11 cellular contexts compared by ENCODE assay signal in genomic region chr16:3579776-3580175, GRCh38. TPM values are rescaled to one million over a fixed set of nuclear protein-coding genes. Genes with fewer than 3 reads are reported as not detected.
DNase-seq lines count a peak whose midpoint lies in the region; ATAC-seq and TF ChIP-seq lines count a peak whose summit lies in the region.
"Had no signal": no experiment of that assay in that cellular context is flagged by ENCODE, and none has a peak within 500 bp of the region (broad histone marks: within the 10 kb centered on the region; RNA-seq: fewer than 3 reads in every experiment).

No MANE protein-coding gene starts in this region.

- H3K27ac Mint-ChIP-seq in activated naive CD4-positive, alpha-beta T cell treated with anti-CD3 and anti-CD28 coated beads, Interleukin-2, amount 50 U/mL, for 24 hours, result peak overlapping the region; percentile 82

- H3K79me2 ChIP-seq in SU-DHL-6 (ENCODE audit: insufficient read depth, low read length), result peaks cover 28% of the 10 kb centered on the region
- no peaks in the 10 kb centered on the region for H3K79me2 ChIP-seq in hepatocyte

- H3K27me3 ChIP-seq in SU-DHL-6 (ENCODE audit: low read length), result no peaks in the 10 kb centered on the region
- no peaks in the 10 kb centered on the region for H3K27me3 ChIP-seq in hepatocyte

- H3K4me2 ChIP-seq in SU-DHL-6 (ENCODE audit: low read depth, low read length, poor library complexity, severe bottlenecking) (peak overlapping the region; percentile 77), hepatocyte (no peak overlapping the region)

- H3K4me1 Mint-ChIP-seq in activated naive CD4-positive, alpha-beta T cell treated with anti-CD3 and anti-CD28 coated beads, Interleukin-2, amount 50 U/mL, for 24 hours, result peaks cover 53% of the 10 kb centered on the region

- peak overlapping the region; percentile 51 for H3K4me3 Mint-ChIP-seq in activated naive CD4-positive, alpha-beta T cell treated with anti-CD3 and anti-CD28 coated beads, Interleukin-2, amount 50 U/mL, for 24 hours

- peaks cover 19% of the 10 kb centered on the region for H3K4me1 ChIP-seq in hepatocyte (ENCODE audit: insufficient read depth)

- no peak for ATAC-seq in GM19395 (IDR thresholded peaks at IDR 0.05; ENCODE audit: unreplicated experiment)
- no peak for ATAC-seq in HG02678 (IDR thresholded peaks at IDR 0.05; ENCODE audit: unreplicated experiment)

- H3K27me3 Mint-ChIP-seq in activated naive CD4-positive, alpha-beta T cell treated with anti-CD3 and anti-CD28 coated beads, Interleukin-2, amount 50 U/mL, for 24 hours, result no peaks in the 10 kb centered on the region

- TF ChIP-seq CTCF in SU-DHL-6 (IDR thresholded peaks at IDR 0.05; ENCODE audit: insufficient read depth, low read length, poor library complexity, severe bottlenecking) (no peak), hepatocyte (IDR thresholded peaks at IDR 0.05; ENCODE audit: poor library complexity) (no peak)

- no peaks in the 10 kb centered on the region for H3K9me3 Mint-ChIP-seq in activated naive CD4-positive, alpha-beta T cell treated with anti-CD3 and anti-CD28 coated beads, Interleukin-2, amount 50 U/mL, for 24 hours

- H4K20me1 ChIP-seq in SU-DHL-6 (ENCODE audit: low read depth, low read length), result no peaks in the 10 kb centered on the region
- H4K20me1 ChIP-seq in hepatocyte (ENCODE audit: insufficient read depth, poor library complexity, severe bottlenecking), result no peaks in the 10 kb centered on the region

- H3K36me3 Mint-ChIP-seq in activated naive CD4-positive, alpha-beta T cell treated with anti-CD3 and anti-CD28 coated beads, Interleukin-2, amount 50 U/mL, for 24 hours, result peaks cover 4% of the 10 kb centered on the region

- peaks cover 38% of the 10 kb centered on the region for H3F3A ChIP-seq in SU-DHL-6 (ENCODE audit: insufficient read depth)

- H3K9me3 ChIP-seq in SU-DHL-6 (ENCODE audit: insufficient read depth, low read length) (no peaks in the 10 kb centered on the region), hepatocyte (ENCODE audit: low read depth) (no peaks in the 10 kb centered on the region)

- H3K9ac ChIP-seq in SU-DHL-6 (ENCODE audit: low read length), result peak overlapping the region; percentile 54

- DNase-seq in activated naive CD4-positive, alpha-beta T cell treated with Interleukin-2 at 50 U/mL for 16 hours, result no peak
- no peak for DNase-seq in hepatocyte (ENCODE audit: low spot score)
- DNase-seq in HuH-7.5 (ENCODE audit: low spot score), result no peak
- DNase-seq in SW 1271 (lab: John Stamatoyannopoulos, UW), result no peak
- DNase-seq: central memory CD4-positive, alpha-beta T cell; NCI-H774; trophoblast cell had no signal

- peak overlapping the region; percentile 97 for H3K27ac ChIP-seq in SU-DHL-6 (ENCODE audit: low read depth, low read length)
- peak overlapping the region; percentile 85 for H3K27ac ChIP-seq in hepatocyte

- no peaks in the 10 kb centered on the region for H3K9me2 ChIP-seq in SU-DHL-6 (replicated peaks; ENCODE audit: insufficient read depth, low read length)
- H3K9me2 ChIP-seq in hepatocyte (replicated peaks; ENCODE audit: insufficient read depth), result no peaks in the 10 kb centered on the region

- H3K36me3 ChIP-seq in SU-DHL-6 (ENCODE audit: low read length) (no peaks in the 10 kb centered on the region), hepatocyte (replicated peaks; ENCODE audit: insufficient read depth, low read depth) (no peaks in the 10 kb centered on the region)

- H3K4me3 ChIP-seq in SU-DHL-6 (ENCODE audit: insufficient read depth, low read length, poor library complexity, severe bottlenecking) (no peak overlapping the region), hepatocyte (no peak overlapping the region)

- no peak overlapping the region for H2AFZ ChIP-seq in SU-DHL-6 (ENCODE audit: low read depth, low read length, severe bottlenecking)
- no peak overlapping the region for H2AFZ ChIP-seq in hepatocyte

- 89% methylated on average over 7 of the region's 7 CpGs for WGBS in hepatocyte (ENCODE audit: low lambda C conversion rate, missing lambda C conversion rate)

RNA-seq across cellular contexts. Expression of gene NLRC3, which starts 2.6 kb away (rescaled TPM):
- total RNA-seq in hepatocyte, result 0.10 TPM in 1 of 2 replicates, not detected in the other
- 0.15 and 0.17 TPM in 2 replicates for polyA plus RNA-seq in hepatocyte

RNA-seq across cellular contexts. Expression of gene SLX4, which starts 31.6 kb away (rescaled TPM):
- total RNA-seq in hepatocyte, result 3.5 and 4.6 TPM in 2 replicates
- polyA plus RNA-seq in hepatocyte, result 1.9 and 3.4 TPM in 2 replicates
